26 cellular contexts compared by ENCODE assay signal in genomic region chr10:69739561-69739960, GRCh38.
A peak's percentile ranks its signal among the peaks of the same experiment; 100 is the strongest.
DNase-seq lines count a peak whose midpoint lies in the region; ATAC-seq and TF ChIP-seq lines count a peak whose summit lies in the region.
"Had no signal": no experiment of that assay in that cellular context is flagged by ENCODE, and none has a peak within 500 bp of the region (broad histone marks: within the 10 kb centered on the region; RNA-seq: fewer than 3 reads in every experiment).

No MANE protein-coding gene starts in this region.

- H3K36me3 Mint-ChIP-seq in natural killer cell treated with Interleukin-12 subunit alpha and Interleukin-12 subunit beta and Interleukin-15 and Interleukin-18, amount 100 ng/mL, for 72 hours, result no peaks in the 10 kb centered on the region
- H3K36me3 Mint-ChIP-seq: CD4-positive, CD25-positive, alpha-beta regulatory T cell had no signal

- H3K9me3 ChIP-seq in cardiac muscle cell (ENCODE audit: low read depth) (no peaks in the 10 kb centered on the region), upper lobe of right lung (no peaks in the 10 kb centered on the region)
- H3K9me3 ChIP-seq: BE2C, SJCRH30 had no signal

- H3K4me1 Mint-ChIP-seq in natural killer cell treated with Interleukin-12 subunit alpha and Interleukin-12 subunit beta and Interleukin-15 and Interleukin-18, amount 100 ng/mL, for 72 hours (ENCODE audit: low read depth in 2 of 2), result peaks cover 5% of the 10 kb centered on the region in 2 donors

- H3K4me1 ChIP-seq in cardiac muscle cell (ENCODE audit: low read depth) (peaks cover 27% of the 10 kb centered on the region), upper lobe of right lung (no peaks in the 10 kb centered on the region)
- H3K4me1 ChIP-seq: BE2C had no signal

- no peaks in the 10 kb centered on the region for H3K9me3 Mint-ChIP-seq in natural killer cell treated with Interleukin-12 subunit alpha and Interleukin-12 subunit beta and Interleukin-15 and Interleukin-18, amount 100 ng/mL, for 72 hours
- H3K9me3 Mint-ChIP-seq: CD4-positive, CD25-positive, alpha-beta regulatory T cell had no signal

- no peak overlapping the region for H3K4me3 Mint-ChIP-seq in natural killer cell treated with Interleukin-12 subunit alpha and Interleukin-12 subunit beta and Interleukin-15 and Interleukin-18, amount 100 ng/mL, for 72 hours
- H3K4me3 Mint-ChIP-seq: CD4-positive, CD25-positive, alpha-beta regulatory T cell had no signal

- H3K27ac ChIP-seq in cardiac muscle cell, result peak overlapping the region; percentile 92
- H3K27ac ChIP-seq in upper lobe of right lung, result no peak overlapping the region
- H3K27ac ChIP-seq: SJCRH30 had no signal

- H3K36me3 ChIP-seq in cardiac muscle cell, result no peaks in the 10 kb centered on the region
- no peaks in the 10 kb centered on the region for H3K36me3 ChIP-seq in upper lobe of right lung
- H3K36me3 ChIP-seq: BE2C, SJCRH30 had no signal

- intact Hi-C loops in left ventricle myocardium superior (cut with micrococcal nuclease) (no loop called here), upper lobe of right lung (cut with DNase I) (no loop called here)

- peaks cover 5 to 11% of the 10 kb centered on the region in 2 donors for H3K27me3 Mint-ChIP-seq in natural killer cell treated with Interleukin-12 subunit alpha and Interleukin-12 subunit beta and Interleukin-15 and Interleukin-18, amount 100 ng/mL, for 72 hours

- peak in 1 of 2 donors; percentile 68 for DNase-seq in cardiac muscle cell (ENCODE audit: low read depth in 1 of 2, low spot score in 1 of 2)
- DNase-seq in left ventricle myocardium superior, result no peak
- peak; percentile 33 for DNase-seq in UCSD-AML1 (lab: John Stamatoyannopoulos, UW; ENCODE audit: unreplicated experiment)
- DNase-seq in iPS-NIHi11 (ENCODE audit: low spot score), result peak; percentile 64
- DNase-seq in upper lobe of right lung, result peak; percentile 30
- no peak for DNase-seq in natural killer cell treated with Interleukin-12 subunit alpha and Interleukin-12 subunit beta and Interleukin-15 and Interleukin-18, amount 100 ng/mL, for 72 hours (ENCODE audit: low spot score)
- DNase-seq: 8988T; ACHN; BE2C; CD4-positive, CD25-positive, alpha-beta regulatory T cell; DMS153; DND-41; Kasumi-1; MV-4-11; NCI-H1105; NCI-H146; NCI-H1930; NCI-H446; NCI-H524 treated with DMSO at 0.1 percent for 48 hours; NCI-H774; PC-3; SJCRH30 had no signal

- H3K27me3 ChIP-seq in cardiac muscle cell (no peaks in the 10 kb centered on the region), upper lobe of right lung (no peaks in the 10 kb centered on the region)
- H3K27me3 ChIP-seq: BE2C, SJCRH30 had no signal

- no peak for TF ChIP-seq CTCF in cardiac muscle cell (IDR thresholded peaks at IDR 0.05; ENCODE audit: low read depth, low read length)
- no peak for TF ChIP-seq CTCF in upper lobe of right lung (IDR thresholded peaks at IDR 0.05)

- H3K27ac Mint-ChIP-seq in natural killer cell treated with Interleukin-12 subunit alpha and Interleukin-12 subunit beta and Interleukin-15 and Interleukin-18, amount 100 ng/mL, for 72 hours, result no peak overlapping the region
- H3K27ac Mint-ChIP-seq: CD4-positive, CD25-positive, alpha-beta regulatory T cell had no signal

- no peak overlapping the region for H3K4me3 ChIP-seq in cardiac muscle cell
- no peak overlapping the region for H3K4me3 ChIP-seq in upper lobe of right lung
- H3K4me3 ChIP-seq: SJCRH30 had no signal

- ATAC-seq in left ventricle myocardium superior (no peak), upper lobe of right lung (no peak), GM19467 (IDR thresholded peaks at IDR 0.05; ENCODE audit: unreplicated experiment) (no peak), GM19035 (IDR thresholded peaks at IDR 0.05; ENCODE audit: unreplicated experiment) (no peak)
- no peak for ATAC-seq in natural killer cell treated with Interleukin-12 subunit alpha and Interleukin-12 subunit beta and Interleukin-15 and Interleukin-18, amount 100 ng/mL, for 72 hours
- ATAC-seq: PC-3, Right ventricle myocardium inferior, SK-N-SH treated with all-trans-retinoic acid at 6 μM for 48 hours had no signal

Comparison
In these comparisons a context has a peak if more than half of its experiments do, and no peak if none do; other contexts are left out.
1. DNase-seq: peak in UCSD-AML1 (single experiment), iPS-NIHi11 (single experiment) and upper lobe of right lung (single experiment); none in left ventricle myocardium superior (single experiment) and natural killer cell treated with Interleukin-12 subunit alpha and Interleukin-12 subunit beta and Interleukin-15 and Interleukin-18, amount 100 ng/mL, for 72 hours (single experiment).